In genomic region chr4:75519452-75519851, GRCh38 we compare ENCODE assay signal across 13 cellular contexts. TPM values are rescaled to one million over a fixed set of nuclear protein-coding genes. Genes with fewer than 3 reads are reported as not detected.
"Had no signal": no experiment of that assay in that cellular context is flagged by ENCODE, and none has a peak within 500 bp of the region (broad histone marks: within the 10 kb centered on the region; RNA-seq: fewer than 3 reads in every experiment).

No MANE protein-coding gene starts in this region.

RNA-seq across cellular contexts. Expression of gene ODAPH, which starts 36.4 kb away (rescaled TPM):
- total RNA-seq: stomach, subcutaneous adipose tissue, temporal lobe, testis, thoracic aorta, tibial nerve, transverse colon, upper lobe of left lung, upper lobe of right lung, ureter, urinary bladder, uterus, vagina had no signal
- polyA plus RNA-seq: urinary bladder had no signal
